8 cellular contexts compared by ENCODE assay signal in the genomic region with DNA sequence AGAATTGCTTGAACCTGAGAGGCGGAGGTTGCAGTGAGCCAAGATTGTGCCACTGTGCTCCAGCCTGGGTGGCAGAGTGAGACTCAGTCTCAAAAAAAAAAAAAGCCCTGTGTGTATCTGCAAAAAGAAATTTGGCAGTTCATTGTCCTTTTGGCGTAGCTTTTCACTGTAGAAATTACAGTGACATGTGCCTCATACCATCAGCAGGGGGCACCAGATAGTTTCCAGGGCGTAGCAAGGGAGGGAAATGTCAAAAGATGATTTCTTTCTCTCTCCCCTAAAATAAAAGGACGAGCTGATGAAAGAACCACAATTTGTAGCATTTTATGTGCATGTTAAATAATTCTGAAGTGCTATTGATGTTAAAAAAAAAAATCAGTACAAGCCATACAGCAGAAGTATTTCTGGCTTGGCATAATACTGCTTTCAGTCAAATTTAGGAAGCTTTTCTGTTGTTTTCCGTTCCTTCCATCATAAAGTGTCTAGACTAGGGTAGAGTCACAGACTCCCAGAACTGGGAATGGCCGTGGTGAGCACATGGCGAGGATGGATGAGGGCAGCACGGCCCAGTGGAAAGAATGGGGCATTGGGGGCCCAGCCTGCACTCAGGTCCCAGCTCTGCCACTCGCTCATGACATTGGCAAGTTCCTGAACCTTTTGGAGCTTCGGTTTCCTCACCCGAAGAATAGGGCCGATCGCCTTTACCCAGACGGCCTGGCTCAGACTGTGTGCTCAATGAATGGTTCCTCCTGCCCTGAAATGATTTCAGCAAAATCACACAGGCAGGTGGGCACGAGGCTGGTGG. TPM values are rescaled to one million over a fixed set of nuclear protein-coding genes. Genes with fewer than 3 reads are reported as not detected.
A peak's percentile ranks its signal among the peaks of the same experiment; 100 is the strongest.
DNase-seq lines count a peak whose midpoint lies in the region; ATAC-seq and TF ChIP-seq lines count a peak whose summit lies in the region.

No MANE protein-coding gene starts in this region.

- peaks cover 45% of the 10 kb centered on the region for H3K36me3 Mint-ChIP-seq in T-helper 2 cell treated with Interferon-gamma antibody and Interleukin-4, amounts not matched to agents 5 μg/mL and 100 μg/mL, for 36 hours (ENCODE audit: low read depth)
- peaks cover 8% of the 10 kb centered on the region for H3K36me3 Mint-ChIP-seq in brain
- H3K36me3 Mint-ChIP-seq in stimulated activated effector memory CD8-positive, alpha-beta T cell treated with anti-CD3 and anti-CD28 coated beads, Interleukin-12 subunit alpha, Interleukin-12 subunit beta, amount 100 ng/mL, for 72 hours: peaks cover 46% of the 10 kb centered on the region

- H3K27me3 Mint-ChIP-seq in T-helper 2 cell treated with Interferon-gamma antibody and Interleukin-4, amounts not matched to agents 5 μg/mL and 100 μg/mL, for 36 hours (ENCODE audit: low read depth): peaks cover 3% of the 10 kb centered on the region
- H3K27me3 Mint-ChIP-seq in brain: peaks cover 7% of the 10 kb centered on the region

- peak; percentile 80 to 90 for TF ChIP-seq CTCF in brain (conservative IDR thresholded peaks at IDR 0.05)

- intact Hi-C loops in left colon (cut with DNase I, micrococcal nuclease): loop anchor here in 1 of 2 donors (5.0 kb wide), 2 partner anchors 280 to 570 kb away; no protein-coding TSS in a partner anchor

- no peaks in the 10 kb centered on the region for H3K27me3 ChIP-seq in MG63

- peak overlapping the region; percentile 89 for H3K27ac Mint-ChIP-seq in T-helper 2 cell treated with Interferon-gamma antibody and Interleukin-4, amounts not matched to agents 5 μg/mL and 100 μg/mL, for 36 hours
- H3K27ac Mint-ChIP-seq in brain: peak overlapping the region; percentile 78 to 98 (median 86)
- H3K27ac Mint-ChIP-seq in stimulated activated effector memory CD8-positive, alpha-beta T cell treated with anti-CD3 and anti-CD28 coated beads, Interleukin-12 subunit alpha, Interleukin-12 subunit beta, amount 100 ng/mL, for 72 hours: peak overlapping the region; percentile 100

- no peak overlapping the region for H3K4me3 ChIP-seq in MG63

- H3K4me3 Mint-ChIP-seq in T-helper 2 cell treated with Interferon-gamma antibody and Interleukin-4, amounts not matched to agents 5 μg/mL and 100 μg/mL, for 36 hours: peak overlapping the region; percentile 89
- H3K4me3 Mint-ChIP-seq in brain: peak overlapping the region; percentile 88 to 95 (median 93)
- H3K4me3 Mint-ChIP-seq in stimulated activated effector memory CD8-positive, alpha-beta T cell treated with anti-CD3 and anti-CD28 coated beads, Interleukin-12 subunit alpha, Interleukin-12 subunit beta, amount 100 ng/mL, for 72 hours: peak overlapping the region; percentile 84

- ATAC-seq in left colon (peak; percentile 26), HG03135 (IDR thresholded peaks at IDR 0.05; ENCODE audit: unreplicated experiment) (no peak)
- no peak for ATAC-seq in stimulated activated effector memory CD8-positive, alpha-beta T cell treated with anti-CD3 and anti-CD28 coated beads, Interleukin-12 subunit alpha, Interleukin-12 subunit beta, amount 100 ng/mL, for 72 hours

- H3K36me3 ChIP-seq in MG63: no peaks in the 10 kb centered on the region

- H3K4me1 Mint-ChIP-seq in T-helper 2 cell treated with Interferon-gamma antibody and Interleukin-4, amounts not matched to agents 5 μg/mL and 100 μg/mL, for 36 hours (ENCODE audit: low read depth): peaks cover 66% of the 10 kb centered on the region
- peaks cover 37% of the 10 kb centered on the region for H3K4me1 Mint-ChIP-seq in brain
- peaks cover 77% of the 10 kb centered on the region for H3K4me1 Mint-ChIP-seq in stimulated activated effector memory CD8-positive, alpha-beta T cell treated with anti-CD3 and anti-CD28 coated beads, Interleukin-12 subunit alpha, Interleukin-12 subunit beta, amount 100 ng/mL, for 72 hours

- DNase-seq in NCI-H1417 (lab: John Stamatoyannopoulos, UW) (peak; percentile 8 to 54 (median 38)), NCI-H1417 treated with DMSO at 0.1 percent for 48 hours (lab: John Stamatoyannopoulos, UW) (no peak), MG63 (peak; percentile 19), left colon (peak in 1 of 2 donors; percentile 62)
- peak; percentile 58 for DNase-seq in T-helper 2 cell treated with Interferon-gamma antibody and Interleukin-4, amounts not matched to agents 5 μg/mL and 100 μg/mL, for 36 hours (ENCODE audit: low spot score)
- peak; percentile 39 to 72 for DNase-seq in stimulated activated effector memory CD8-positive, alpha-beta T cell treated with anti-CD3 and anti-CD28 coated beads, Interleukin-12 subunit alpha, Interleukin-12 subunit beta, amount 100 ng/mL, for 72 hours (ENCODE audit: low spot score in 2 of 2)

- no peaks in the 10 kb centered on the region for H3K9me3 ChIP-seq in MG63

- no peaks in the 10 kb centered on the region for H3K9me3 Mint-ChIP-seq in T-helper 2 cell treated with Interferon-gamma antibody and Interleukin-4, amounts not matched to agents 5 μg/mL and 100 μg/mL, for 36 hours
- H3K9me3 Mint-ChIP-seq in brain: peaks cover 0 to 12% (median 4%) of the 10 kb centered on the region in 5 experiments
- H3K9me3 Mint-ChIP-seq in stimulated activated effector memory CD8-positive, alpha-beta T cell treated with anti-CD3 and anti-CD28 coated beads, Interleukin-12 subunit alpha, Interleukin-12 subunit beta, amount 100 ng/mL, for 72 hours: no peaks in the 10 kb centered on the region

RNA-seq across cellular contexts. Expression of gene RFLNB, which starts 33.3 kb away (rescaled TPM):
- total RNA-seq in MG63 (2014; rRNA removed; shearing (Covaris generic); ENCODE audit: low replicate concordance): 3.5 and 6.5 TPM in 2 replicates
- polyA plus RNA-seq in brain (ENCODE audit: insufficient read depth, low read depth, low replicate concordance): 4.5 TPM
- total RNA-seq in left colon: 1 to 10 TPM; 4.4 to 9.5 TPM

RNA-seq across cellular contexts. Expression of gene RPH3AL, which starts 59.8 kb away (rescaled TPM):
- 0.64 and 2.3 TPM in 2 replicates for total RNA-seq in MG63 (2014; rRNA removed; shearing (Covaris generic); ENCODE audit: low replicate concordance)
- 2.7 TPM for polyA plus RNA-seq in brain (ENCODE audit: insufficient read depth, low read depth, low replicate concordance)
- total RNA-seq in left colon: 10 to 100 TPM; 32.7 to 42.3 TPM

Comparison
In these comparisons a context has a peak if more than half of its experiments do, and no peak if none do; other contexts are left out.
1. RNA of gene RPH3AL, which starts 59.8 kb away (total RNA-seq): 32.7 to 42.3 TPM in left colon; 0.64 to 2.3 TPM in MG63; every median in the first group is over 10 times any median in the second.
2. Peak in every context shown above with its lines, with median percentiles within 50 percentile points of each other: H3K27ac Mint-ChIP-seq and H3K4me3 Mint-ChIP-seq.